Comparison of ENCODE assay signal across 8 cellular contexts in the genomic region with DNA sequence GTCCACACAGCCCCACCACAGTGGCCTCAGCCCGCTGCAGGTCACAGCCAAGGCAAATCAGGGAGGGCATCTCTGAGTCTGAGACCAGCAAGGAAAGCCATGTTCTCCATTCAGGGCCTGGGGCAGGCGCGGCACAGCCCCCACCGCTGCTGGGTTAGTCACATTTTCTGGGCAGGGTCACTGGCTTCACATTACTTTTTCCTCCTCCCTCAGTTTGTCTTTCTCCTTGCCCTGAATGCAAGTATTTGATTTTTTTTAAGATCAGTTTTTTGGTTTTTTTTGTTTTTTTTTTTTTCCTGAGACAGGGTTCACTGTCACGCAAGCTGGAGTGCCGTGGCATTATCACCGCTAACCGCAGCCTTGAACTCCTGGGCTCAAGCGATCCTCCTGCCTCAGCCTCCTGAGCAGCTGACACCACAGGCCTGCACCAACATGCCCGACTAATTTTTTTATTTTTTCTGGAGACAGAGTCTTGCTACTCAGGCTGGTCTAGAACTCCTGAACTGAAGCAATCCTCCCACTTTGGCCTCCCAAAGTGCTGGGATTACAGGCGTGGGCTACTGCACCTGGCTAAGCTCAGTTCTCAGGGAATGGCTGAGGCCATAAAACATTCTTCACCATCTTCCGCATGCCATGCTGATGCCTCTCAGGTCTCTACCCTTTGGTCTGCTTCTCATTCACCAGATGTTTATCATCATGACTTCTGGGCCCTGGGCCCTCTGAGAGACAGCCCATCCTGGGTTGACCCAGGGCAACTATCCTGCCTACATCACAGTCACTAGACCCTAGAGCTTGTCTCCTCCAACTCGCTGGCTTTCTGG. TPM values are rescaled to one million over a fixed set of nuclear protein-coding genes. Genes with fewer than 3 reads are reported as not detected.
DNase-seq lines count a peak whose midpoint lies in the region; ATAC-seq and TF ChIP-seq lines count a peak whose summit lies in the region.

No MANE protein-coding gene starts in this region.

- H3K9me3 ChIP-seq in H9 (ENCODE audit: control insufficient read depth, low read depth, low read length), result no peaks in the 10 kb centered on the region

- no peak overlapping the region for H4K5ac ChIP-seq in H9 (ENCODE audit: insufficient read length, low read depth, low read length)

- DNase-seq in A172 (ENCODE audit: low spot score), result peak; percentile 61
- no peak for DNase-seq in H9
- DNase-seq in activated T-helper 1 cell treated with anti-CD3 and anti-CD28 coated beads, Interleukin-12 subunit alpha, Interleukin-12 subunit beta, Interleukin-2, Interleukin-4 antibody, amounts not matched to agents 30 ng/mL and 10 ng/mL and 1 ng/mL, durations not matched to agents 14 hours and 24 hours and 36 hours (ENCODE audit: low spot score), result no peak
- DNase-seq in mesothelial cell of epicardium (ENCODE audit: low spot score in 2 of 2, unreplicated experiment in 2 of 2), result no peak
- no peak for DNase-seq in DMS114 treated with DMSO at 0.1 percent for 48 hours (lab: John Stamatoyannopoulos, UW; ENCODE audit: unreplicated experiment)
- DNase-seq in COLO829 (ENCODE audit: low spot score), result no peak
- no peak for DNase-seq in activated CD4-positive, CD25-positive, alpha-beta regulatory T cell (lab: John Stamatoyannopoulos, UW)
- DNase-seq in Right ventricle myocardium inferior (ENCODE audit: missing footprints), result no peak

- peak overlapping the region; percentile 39 for H2AK5ac ChIP-seq in H9 (ENCODE audit: insufficient read length, low read length)

- no peak overlapping the region for H3T11ph ChIP-seq in H9 (ENCODE audit: low read length)

- peak overlapping the region; percentile 23 for H3K4me2 ChIP-seq in H9 (ENCODE audit: insufficient read depth, insufficient read length, low read length)

- H2BK120ac ChIP-seq in H9 (ENCODE audit: low read depth, low read length, poor library complexity, severe bottlenecking), result no peak overlapping the region

- no peaks in the 10 kb centered on the region for H3K27me3 ChIP-seq in H9 (ENCODE audit: insufficient read depth, low read length)

- peaks cover 25% of the 10 kb centered on the region for H3K4me1 ChIP-seq in H9 (ENCODE audit: insufficient read depth, low read length)

- no peaks in the 10 kb centered on the region for H3K79me1 ChIP-seq in H9 (ENCODE audit: insufficient read depth, low read depth, low read length, poor library complexity, severe bottlenecking)

- H4K8ac ChIP-seq in H9 (replicated peaks; ENCODE audit: insufficient read length, low read depth, low read length), result no peak overlapping the region

- no peak overlapping the region for H3K27ac ChIP-seq in H9 (ENCODE audit: insufficient read length, low read depth, low read length)

- intact Hi-C loops in activated T-helper 1 cell treated with anti-CD3 and anti-CD28 coated beads, Interleukin-12 subunit alpha, Interleukin-12 subunit beta, Interleukin-2, Interleukin-4 antibody, amounts not matched to agents 30 ng/mL and 10 ng/mL and 1 ng/mL, durations not matched to agents 14 hours and 24 hours and 36 hours (cut with micrococcal nuclease), result loop anchor here (10.0 kb wide), 1 partner anchor 1034 kb away; a partner anchor contains a TSS
- intact Hi-C loops in Right ventricle myocardium inferior (cut with DNase I), result no loop called here

- no peak overlapping the region for H2AFZ ChIP-seq in H9 (ENCODE audit: low read length)

- TF ChIP-seq CTCF in H9 (conservative IDR thresholded peaks at IDR 0.05), result no peak
- TF ChIP-seq CTCF in mesothelial cell of epicardium (IDR thresholded peaks at IDR 0.05; ENCODE audit: unreplicated experiment), result no peak

- H3K9ac ChIP-seq in H9 (ENCODE audit: extremely low read depth, insufficient read length, low read length), result no peak overlapping the region

- H3K27me3 Mint-ChIP-seq in H9 (ENCODE audit: low read depth), result no peaks in the 10 kb centered on the region; the same call in none of the 2 replicates
- peaks cover 7% of the 10 kb centered on the region for H3K27me3 Mint-ChIP-seq in activated T-helper 1 cell treated with anti-CD3 and anti-CD28 coated beads, Interleukin-12 subunit alpha, Interleukin-12 subunit beta, Interleukin-2, Interleukin-4 antibody, amounts not matched to agents 30 ng/mL and 10 ng/mL and 1 ng/mL, durations not matched to agents 14 hours and 24 hours and 36 hours (ENCODE audit: insufficient read depth)
- no peaks in the 10 kb centered on the region for H3K27me3 Mint-ChIP-seq in mesothelial cell of epicardium (ENCODE audit: low read depth)

- peaks cover 8% of the 10 kb centered on the region for H3K23me2 ChIP-seq in H9 (ENCODE audit: insufficient read length, low read depth, low read length, poor library complexity, severe bottlenecking)

- H3K23ac ChIP-seq in H9 (ENCODE audit: insufficient read length, low read depth, low read length), result no peak overlapping the region

- H4K91ac ChIP-seq in H9 (ENCODE audit: insufficient read length, low read depth, low read length), result no peak overlapping the region

- H4K20me1 ChIP-seq in H9 (ENCODE audit: control insufficient read depth, insufficient read depth, insufficient read length), result no peaks in the 10 kb centered on the region

- H3K27ac Mint-ChIP-seq in H9 (peak overlapping the region in 1 of 3 experiments; percentile 1; a peak in 1 of 7 replicates), mesothelial cell of epicardium (peak overlapping the region; percentile 40)
- peak overlapping the region; percentile 41 for H3K27ac Mint-ChIP-seq in activated T-helper 1 cell treated with anti-CD3 and anti-CD28 coated beads, Interleukin-12 subunit alpha, Interleukin-12 subunit beta, Interleukin-2, Interleukin-4 antibody, amounts not matched to agents 30 ng/mL and 10 ng/mL and 1 ng/mL, durations not matched to agents 14 hours and 24 hours and 36 hours

- H3K4ac ChIP-seq in H9 (ENCODE audit: low read depth, low read length), result no peak overlapping the region

- H2BK5ac ChIP-seq in H9 (ENCODE audit: insufficient read length, low read length), result no peak overlapping the region

- H3K14ac ChIP-seq in H9 (ENCODE audit: insufficient read depth, low read length), result peak overlapping the region; percentile 60; the same call in 1 of the 2 replicates

- no peak overlapping the region for H3K56ac ChIP-seq in H9 (ENCODE audit: insufficient read length, low read depth, low read length)

- no peak overlapping the region for H3K18ac ChIP-seq in H9 (ENCODE audit: insufficient read length, low read depth, low read length)

- H3K4me3 Mint-ChIP-seq in H9 (no peak overlapping the region), mesothelial cell of epicardium (no peak overlapping the region)
- peak overlapping the region; percentile 82 for H3K4me3 Mint-ChIP-seq in activated T-helper 1 cell treated with anti-CD3 and anti-CD28 coated beads, Interleukin-12 subunit alpha, Interleukin-12 subunit beta, Interleukin-2, Interleukin-4 antibody, amounts not matched to agents 30 ng/mL and 10 ng/mL and 1 ng/mL, durations not matched to agents 14 hours and 24 hours and 36 hours

- H3K36me3 Mint-ChIP-seq in H9 (ENCODE audit: insufficient read depth in 1 of 3, low read depth in 3 of 3) (no peaks in the 10 kb centered on the region), mesothelial cell of epicardium (no peaks in the 10 kb centered on the region)
- peaks cover 9% of the 10 kb centered on the region for H3K36me3 Mint-ChIP-seq in activated T-helper 1 cell treated with anti-CD3 and anti-CD28 coated beads, Interleukin-12 subunit alpha, Interleukin-12 subunit beta, Interleukin-2, Interleukin-4 antibody, amounts not matched to agents 30 ng/mL and 10 ng/mL and 1 ng/mL, durations not matched to agents 14 hours and 24 hours and 36 hours (ENCODE audit: low read depth)

- H3K9me3 Mint-ChIP-seq in H9 (no peaks in the 10 kb centered on the region), mesothelial cell of epicardium (no peaks in the 10 kb centered on the region)
- H3K9me3 Mint-ChIP-seq in activated T-helper 1 cell treated with anti-CD3 and anti-CD28 coated beads, Interleukin-12 subunit alpha, Interleukin-12 subunit beta, Interleukin-2, Interleukin-4 antibody, amounts not matched to agents 30 ng/mL and 10 ng/mL and 1 ng/mL, durations not matched to agents 14 hours and 24 hours and 36 hours, result no peaks in the 10 kb centered on the region

- H3K79me2 ChIP-seq in H9 (ENCODE audit: insufficient read depth, low read length), result no peaks in the 10 kb centered on the region

- H2BK15ac ChIP-seq in H9 (ENCODE audit: low read depth, low read length), result no peak overlapping the region

- no peak for ATAC-seq in Right ventricle myocardium inferior

- no peak overlapping the region for H2BK12ac ChIP-seq in H9 (ENCODE audit: insufficient read length, low read depth, low read length)

- H3K4me1 Mint-ChIP-seq in H9, result peaks cover 37 to 42% of the 10 kb centered on the region in 2 experiments
- H3K4me1 Mint-ChIP-seq in activated T-helper 1 cell treated with anti-CD3 and anti-CD28 coated beads, Interleukin-12 subunit alpha, Interleukin-12 subunit beta, Interleukin-2, Interleukin-4 antibody, amounts not matched to agents 30 ng/mL and 10 ng/mL and 1 ng/mL, durations not matched to agents 14 hours and 24 hours and 36 hours (ENCODE audit: low read depth), result peaks cover 60% of the 10 kb centered on the region
- peaks cover 38% of the 10 kb centered on the region for H3K4me1 Mint-ChIP-seq in mesothelial cell of epicardium

- H2BK20ac ChIP-seq in H9 (ENCODE audit: low read depth, low read length, poor library complexity, severe bottlenecking), result no peak overlapping the region

- WGBS in H9 (ENCODE audit: extremely low coverage, insufficient read length, low lambda C conversion rate), result no CpG with 5 or more reads among the region's 13 CpGs

RNA-seq across cellular contexts. Expression of a gene that starts 0.6 kb away (rescaled TPM):
- 659 and 712 TPM in 2 replicates for total RNA-seq in A172 (2014; rRNA removed; shearing (Covaris generic))
- total RNA-seq in H9 (2021) (72.8 and 78.8 TPM in 2 replicates), mesothelial cell of epicardium (86.3 to 92.4 TPM (median 89.2 TPM) in 3 replicates), Right ventricle myocardium inferior (5.2 TPM)
- total RNA-seq in activated T-helper 1 cell treated with anti-CD3 and anti-CD28 coated beads, Interleukin-12 subunit alpha, Interleukin-12 subunit beta, Interleukin-2, Interleukin-4 antibody, amounts not matched to agents 30 ng/mL and 10 ng/mL and 1 ng/mL, durations not matched to agents 14 hours and 24 hours and 36 hours, result 35.5 and 38.2 TPM in 2 replicates

RNA-seq across cellular contexts. Expression of a gene that starts 7.7 kb away (rescaled TPM):
- 0.22 and 1.0 TPM in 2 replicates for total RNA-seq in A172 (2014; rRNA removed; shearing (Covaris generic))
- total RNA-seq in H9 (2021), result 0.61 TPM in 2 replicates
- 0.34 and 0.70 TPM in 2 replicates for total RNA-seq in activated T-helper 1 cell treated with anti-CD3 and anti-CD28 coated beads, Interleukin-12 subunit alpha, Interleukin-12 subunit beta, Interleukin-2, Interleukin-4 antibody, amounts not matched to agents 30 ng/mL and 10 ng/mL and 1 ng/mL, durations not matched to agents 14 hours and 24 hours and 36 hours
- total RNA-seq in mesothelial cell of epicardium, result 0.35 to 0.79 TPM (median 0.38 TPM) in 3 replicates
- total RNA-seq in Right ventricle myocardium inferior, result not detected

RNA-seq across cellular contexts. Expression of a gene that starts 56.2 kb away (rescaled TPM):
- 14.8 and 14.9 TPM in 2 replicates for total RNA-seq in A172 (2014; rRNA removed; shearing (Covaris generic))
- total RNA-seq in H9 (2021), result 7.4 and 7.6 TPM in 2 replicates
- 13.8 and 15.9 TPM in 2 replicates for total RNA-seq in activated T-helper 1 cell treated with anti-CD3 and anti-CD28 coated beads, Interleukin-12 subunit alpha, Interleukin-12 subunit beta, Interleukin-2, Interleukin-4 antibody, amounts not matched to agents 30 ng/mL and 10 ng/mL and 1 ng/mL, durations not matched to agents 14 hours and 24 hours and 36 hours
- total RNA-seq in mesothelial cell of epicardium, result 23.2 to 25.2 TPM (median 24.5 TPM) in 3 replicates
- 10.2 TPM for total RNA-seq in Right ventricle myocardium inferior

RNA-seq across cellular contexts. Expression of a gene that starts 56.5 kb away (rescaled TPM):
- 40.5 and 41.5 TPM in 2 replicates for total RNA-seq in A172 (2014; rRNA removed; shearing (Covaris generic))
- total RNA-seq in H9 (2021), result 14.7 and 16.7 TPM in 2 replicates
- total RNA-seq in activated T-helper 1 cell treated with anti-CD3 and anti-CD28 coated beads, Interleukin-12 subunit alpha, Interleukin-12 subunit beta, Interleukin-2, Interleukin-4 antibody, amounts not matched to agents 30 ng/mL and 10 ng/mL and 1 ng/mL, durations not matched to agents 14 hours and 24 hours and 36 hours, result 23.4 and 25.9 TPM in 2 replicates
- 21.5 to 27.4 TPM (median 23.4 TPM) in 3 replicates for total RNA-seq in mesothelial cell of epicardium
- total RNA-seq in Right ventricle myocardium inferior, result 44.8 TPM
